18 cellular contexts compared by ENCODE assay signal in the genomic region with DNA sequence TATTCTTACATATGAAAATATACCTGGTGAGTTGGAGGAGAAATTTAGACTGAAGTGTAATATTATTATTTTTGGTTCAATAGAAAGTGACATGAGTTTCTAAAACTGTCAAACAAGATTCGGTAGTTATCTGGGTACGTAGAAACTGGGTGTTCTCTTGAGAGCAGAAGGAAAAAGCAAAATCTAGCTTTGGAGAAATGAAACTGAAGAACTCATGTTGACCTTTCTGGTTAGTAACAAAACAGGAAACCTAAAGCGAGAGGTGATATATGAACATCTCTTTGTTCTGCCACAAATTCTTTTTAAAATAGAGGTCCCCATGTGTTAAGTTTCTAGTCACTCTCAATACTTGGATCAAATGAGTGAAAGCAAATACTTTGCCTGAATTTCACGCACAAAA.
DNase-seq lines count a peak whose midpoint lies in the region; ATAC-seq, FAIRE-seq and TF ChIP-seq lines count a peak whose summit lies in the region.
"Had no signal": no experiment of that assay in that cellular context is flagged by ENCODE, and none has a peak within 500 bp of the region (broad histone marks: within the 10 kb centered on the region; RNA-seq: fewer than 3 reads in every experiment).

No MANE protein-coding gene starts in this region.

- no peak for TF ChIP-seq POLR2A in H1 (IDR thresholded peaks at IDR 0.05; ENCODE audit: control extremely low read depth in 1 of 2, low read depth in 2 of 2, low read length in 2 of 2)

- FAIRE-seq in H1 (lab: Jason Lieb, UNC), result no peak
- no peak for FAIRE-seq in urothelium cell line (lab: Jason Lieb, UNC)
- FAIRE-seq: HepG2 had no signal

- CTCF ChIA-PET in H1 (lab: Charles Lee; ENCODE audit: partially characterized antibody), result no interaction called here

- TF ChIP-seq EP300 in H1 (IDR thresholded peaks at IDR 0.05; ENCODE audit: borderline replicate concordance in 1 of 2, low read depth in 2 of 2, low read length in 2 of 2), result no peak

- H3K23ac ChIP-seq in H1 (ENCODE audit: insufficient read length), result no peak overlapping the region

- TF ChIP-seq CTCF in H1 (IDR thresholded peaks at IDR 0.05; ENCODE audit: control extremely low read depth in 1 of 3, insufficient read depth in 1 of 3, low read depth in 1 of 3, low read length in 3 of 3), result no peak

- no peak overlapping the region for H3K27ac ChIP-seq in H1 (ENCODE audit: low read depth, low read length)
- H3K27ac ChIP-seq: dorsolateral prefrontal cortex, heart left ventricle, prostate gland, thoracic aorta had no signal

- WGBS in H1 (ENCODE audit: extremely low coverage in 1 of 2, insufficient coverage in 1 of 2, insufficient read length in 1 of 2, insufficient replicate concordance in 2 of 2, low coverage in 1 of 2, low lambda C conversion rate in 2 of 2, missing lambda C conversion rate in 1 of 2), 2 experiments, result 95% methylated on average over 4 of the region's 4 CpGs; no CpG with 5 or more reads in 1 of the 2 experiments

- no peak overlapping the region for H3K9ac ChIP-seq in H1 (replicated peaks in 1 of 4; ENCODE audit: extremely low read depth in 1 of 4, low read depth in 3 of 4, low read length in 3 of 4)

- no peak for DNase-seq in H1 (ENCODE audit: low read depth in 1 of 2, low spot score in 2 of 2)
- no peak for DNase-seq in GM19238 (ENCODE audit: insufficient read length, low spot score)
- no peak for DNase-seq in cerebellum (ENCODE audit: low spot score)
- DNase-seq in urothelium cell line (ENCODE audit: low spot score), result no peak
- no peak for DNase-seq in hypothalamus (lab: John Stamatoyannopoulos, UW)
- DNase-seq: activated CD8-positive, alpha-beta memory T cell treated with anti-CD3 and anti-CD28 coated beads for 24 hours; activated naive CD8-positive, alpha-beta T cell treated with anti-CD3 and anti-CD28 coated beads, Interleukin-2, amount 10 ng/mL, durations not matched to agents 7 days and 5 days; DMS79; dorsolateral prefrontal cortex; heart left ventricle; NCI-H2081 had no signal

- no peak overlapping the region for H4K91ac ChIP-seq in H1 (replicated peaks; ENCODE audit: insufficient read length, low read length)

- no peak overlapping the region for H4K8ac ChIP-seq in H1 (ENCODE audit: extremely low read depth, insufficient read depth, low read length)

- no peaks in the 10 kb centered on the region for H3K36me3 ChIP-seq in H1 (ENCODE audit: control insufficient read depth in 2 of 4, insufficient read depth in 4 of 4, low read length in 3 of 4)
- H3K36me3 ChIP-seq: heart left ventricle, prostate gland, thoracic aorta had no signal

- TF ChIP-seq RAD21 in H1 (IDR thresholded peaks at IDR 0.05 in 1 of 2, conservative IDR thresholded peaks at IDR 0.05 in 1 of 2; ENCODE audit: low read depth in 2 of 2, low read length in 2 of 2), result no peak

- POLR2A ChIA-PET in H1 (lab: Charles Lee; ENCODE audit: partially characterized antibody), result no interaction called here

- no peak overlapping the region for H2BK20ac ChIP-seq in H1 (ENCODE audit: low read length)

- no peak overlapping the region for H3K14ac ChIP-seq in H1 (ENCODE audit: insufficient read length)

- H4K20me1 ChIP-seq in H1 (replicated peaks in 1 of 2; ENCODE audit: control insufficient read depth in 1 of 2, insufficient read depth in 2 of 2, low read length in 2 of 2), result no peaks in the 10 kb centered on the region

- H4K5ac ChIP-seq in H1 (ENCODE audit: insufficient read length, low read depth, low read length), result no peak overlapping the region

- ATAC-seq in GM18868 (IDR thresholded peaks at IDR 0.05; ENCODE audit: unreplicated experiment) (peak; percentile 85), GM21529 (IDR thresholded peaks at IDR 0.05; ENCODE audit: unreplicated experiment) (peak; percentile 76), HG03159 (IDR thresholded peaks at IDR 0.05; ENCODE audit: unreplicated experiment) (peak; percentile 80)
- ATAC-seq: heart left ventricle, HepG2, Panc1 had no signal

- H3K4ac ChIP-seq in H1 (replicated peaks; ENCODE audit: insufficient read length, low read depth, low read length), result no peak overlapping the region

- no peak overlapping the region for H2BK15ac ChIP-seq in H1 (ENCODE audit: low read length)

- H3K4me3 ChIP-seq in H1 (ENCODE audit: extremely low read depth in 1 of 4, insufficient read depth in 2 of 4, low read depth in 3 of 4, low read length in 4 of 4), result no peak overlapping the region
- H3K4me3 ChIP-seq: dorsolateral prefrontal cortex, heart left ventricle, prostate gland, thoracic aorta had no signal

- H2BK12ac ChIP-seq in H1 (ENCODE audit: low read depth, low read length), result no peak overlapping the region

- H3K79me1 ChIP-seq in H1 (ENCODE audit: low read depth, low read length), result no peaks in the 10 kb centered on the region

- 0 out of 2 replicates have a peak overlapping the region, but pooled peaks have one; percentile 67 for H2AFZ ChIP-seq in H1 (ENCODE audit: low read length)

- H3K79me2 ChIP-seq in H1 (ENCODE audit: control insufficient read depth in 1 of 2, insufficient read depth in 2 of 2, low read length in 2 of 2), result no peaks in the 10 kb centered on the region

- no peak overlapping the region for H2BK5ac ChIP-seq in H1 (ENCODE audit: low read depth, low read length)

- H3K23me2 ChIP-seq in H1 (ENCODE audit: low read depth, low read length), result no peaks in the 10 kb centered on the region

- H2BK120ac ChIP-seq in H1 (replicated peaks; ENCODE audit: low read depth, low read length), result no peak overlapping the region

- H3K56ac ChIP-seq in H1 (replicated peaks; ENCODE audit: insufficient read length, low read depth, low read length), result no peak overlapping the region

- no peaks in the 10 kb centered on the region; a peak in 1 of 7 replicates for H3K4me1 ChIP-seq in H1 (replicated peaks in 1 of 4; ENCODE audit: control insufficient read depth in 3 of 4, insufficient read depth in 4 of 4, low read length in 3 of 4)
- H3K4me1 ChIP-seq: heart left ventricle, prostate gland had no signal

- H3K4me2 ChIP-seq in H1 (ENCODE audit: insufficient read depth in 1 of 2, low read depth in 2 of 2, low read length in 2 of 2), result no peak overlapping the region

- H2AK5ac ChIP-seq in H1 (ENCODE audit: low read depth, low read length), result no peak overlapping the region

- no peaks in the 10 kb centered on the region for H3K9me3 ChIP-seq in H1 (ENCODE audit: insufficient read depth in 2 of 2, low read depth in 1 of 2, low read length in 1 of 2)
- H3K9me3 ChIP-seq: heart left ventricle, prostate gland, thoracic aorta had no signal

- H3K18ac ChIP-seq in H1 (ENCODE audit: extremely low read depth, low read length), result no peak overlapping the region

- H3K27me3 ChIP-seq in H1 (replicated peaks in 1 of 4; ENCODE audit: control insufficient read depth in 3 of 4, extremely low read depth in 1 of 4, insufficient read depth in 3 of 4, low read length in 3 of 4), result no peaks in the 10 kb centered on the region
- H3K27me3 ChIP-seq: dorsolateral prefrontal cortex, heart left ventricle had no signal

TF ChIP-seq in H1, 55 proteins besides CTCF, POLR2A, EP300 and RAD21:
- no peak for TF ChIP-seq RNF2 (IDR thresholded peaks at IDR 0.05; ENCODE audit: borderline replicate concordance, low read depth, low read length, missing control alignments, poor library complexity, severe bottlenecking)
